ENCODE assay signal across 23 cellular contexts in genomic region chr10:124961248-124961570, GRCh38. TPM values are rescaled to one million over a fixed set of nuclear protein-coding genes. Genes with fewer than 3 reads are reported as not detected.
A peak's percentile ranks its signal among the peaks of the same experiment; 100 is the strongest.
DNase-seq lines count a peak whose midpoint lies in the region; ATAC-seq, FAIRE-seq and TF ChIP-seq lines count a peak whose summit lies in the region.
"Had no signal": no experiment of that assay in that cellular context is flagged by ENCODE, and none has a peak within 500 bp of the region (broad histone marks: within the 10 kb centered on the region; RNA-seq: fewer than 3 reads in every experiment).

No MANE protein-coding gene starts in this region.

- H2AFZ ChIP-seq in osteoblast (ENCODE audit: low read length), result no peak overlapping the region
- H2AFZ ChIP-seq: PC-9 had no signal

- ATAC-seq in left ventricle myocardium superior (no peak), GM18520 (IDR thresholded peaks at IDR 0.05; ENCODE audit: unreplicated experiment) (no peak)
- ATAC-seq: T-helper 17 cell had no signal

- TF ChIP-seq CTCF in CD14-positive monocyte (IDR thresholded peaks at IDR 0.05), result no peak
- TF ChIP-seq CTCF in brain microvascular endothelial cell (IDR thresholded peaks at IDR 0.05; ENCODE audit: low read depth, low read length, missing control alignments), result no peak
- no peak for TF ChIP-seq CTCF in osteoblast (IDR thresholded peaks at IDR 0.05; ENCODE audit: extremely low read depth, low read depth, low read length)

- H3K27me3 Mint-ChIP-seq in CD14-positive monocyte (ENCODE audit: low read depth in 3 of 3), result no peaks in the 10 kb centered on the region
- H3K27me3 Mint-ChIP-seq: activated CD4-positive, alpha-beta memory T cell treated with anti-CD3 and anti-CD28 coated beads, Interleukin-2, amount 10 ng/mL, durations not matched to agents 7 days and 5 days; IgD-negative memory B cell; T-helper 17 cell had no signal

- H3K27me3 ChIP-seq in brain microvascular endothelial cell (replicated peaks) (no peaks in the 10 kb centered on the region), osteoblast (ENCODE audit: insufficient read depth, low read length) (no peaks in the 10 kb centered on the region)
- H3K27me3 ChIP-seq: SJCRH30 had no signal

- peaks cover 39% of the 10 kb centered on the region for H3K4me1 Mint-ChIP-seq in CD14-positive monocyte

- FAIRE-seq in GM19239 (lab: Jason Lieb, UNC), result peak; percentile 71
- FAIRE-seq: bronchial epithelial cell, H54 had no signal

- no peak for DNase-seq in CD14-positive monocyte (ENCODE audit: low spot score)
- DNase-seq in GM19239 (ENCODE audit: insufficient read length, low spot score), result no peak
- DNase-seq in brain microvascular endothelial cell, result no peak
- DNase-seq in osteoblast (ENCODE audit: insufficient read length, low spot score, missing footprints), result no peak
- DNase-seq in left ventricle myocardium superior, result no peak
- no peak for DNase-seq in NCI-H2227 treated with DMSO at 0.1 percent for 48 hours (lab: John Stamatoyannopoulos, UW)
- DNase-seq: activated CD4-positive, alpha-beta memory T cell treated with anti-CD3 and anti-CD28 coated beads, Interleukin-2, amount 10 ng/mL, durations not matched to agents 7 days and 5 days; activated T-cell treated with anti-CD3 and anti-CD28 coated beads, Interleukin-2, amount 50 U/mL, for 48 hours; Caco-2; dermis blood vessel endothelial cell; midbrain; NCI-H1694; NCI-H82; PC-9; SJCRH30; T-helper 17 cell had no signal

- H3K36me3 ChIP-seq in brain microvascular endothelial cell (replicated peaks), result no peaks in the 10 kb centered on the region
- peaks cover 2% of the 10 kb centered on the region for H3K36me3 ChIP-seq in osteoblast (ENCODE audit: insufficient read depth, low read length)
- H3K36me3 ChIP-seq: thoracic aorta had no signal

- peak overlapping the region in 4 of 7 donors; percentile 35 to 69 (median 44) for H3K27ac Mint-ChIP-seq in CD14-positive monocyte
- H3K27ac Mint-ChIP-seq: activated CD4-positive, alpha-beta memory T cell treated with anti-CD3 and anti-CD28 coated beads, Interleukin-2, amount 10 ng/mL, durations not matched to agents 7 days and 5 days; T-helper 17 cell had no signal

- no peaks in the 10 kb centered on the region for H3K9me3 Mint-ChIP-seq in CD14-positive monocyte
- H3K9me3 Mint-ChIP-seq: activated CD4-positive, alpha-beta memory T cell treated with anti-CD3 and anti-CD28 coated beads, Interleukin-2, amount 10 ng/mL, durations not matched to agents 7 days and 5 days; IgD-negative memory B cell had no signal

- in situ Hi-C loops in brain microvascular endothelial cell (cut with HindIII; ENCODE audit: low pct_ligation_motif_present, low sequenced_read_pairs), result no loop called here

- no peak overlapping the region for H3K4me3 Mint-ChIP-seq in CD14-positive monocyte
- H3K4me3 Mint-ChIP-seq: activated CD4-positive, alpha-beta memory T cell treated with anti-CD3 and anti-CD28 coated beads, Interleukin-2, amount 10 ng/mL, durations not matched to agents 7 days and 5 days; IgD-negative memory B cell; T-helper 17 cell had no signal

- H3K4me3 ChIP-seq in brain microvascular endothelial cell (ENCODE audit: low read depth, low read length) (no peak overlapping the region), osteoblast (ENCODE audit: insufficient read depth, low read length) (no peak overlapping the region)
- H3K4me3 ChIP-seq: PC-9, SJCRH30, thoracic aorta had no signal

- intact Hi-C loops in CD14-positive monocyte (cut with micrococcal nuclease) (loop anchor here in 1 of 2 donors (5.0 kb wide), 1 partner anchor 44 kb away; no protein-coding TSS in a partner anchor), left ventricle myocardium superior (cut with micrococcal nuclease) (no loop called here)

- H4K20me1 ChIP-seq in osteoblast (ENCODE audit: insufficient read depth, low read length), result peaks cover 79% of the 10 kb centered on the region

- H3K4me1 ChIP-seq in osteoblast (ENCODE audit: insufficient read depth, low read length), result peaks cover 11% of the 10 kb centered on the region
- H3K4me1 ChIP-seq: Caco-2, SJCRH30 had no signal

- H3K79me2 ChIP-seq in osteoblast (ENCODE audit: insufficient read depth, low read length), result peaks cover 97% of the 10 kb centered on the region

- H3K4me2 ChIP-seq in osteoblast (ENCODE audit: insufficient read depth, low read length), result peak overlapping the region; percentile 34
- H3K4me2 ChIP-seq: PC-9 had no signal

- peaks cover 20% of the 10 kb centered on the region in 2 donors for H3K36me3 Mint-ChIP-seq in CD14-positive monocyte

- H3K9me3 ChIP-seq in osteoblast (ENCODE audit: low read depth, low read length), result no peaks in the 10 kb centered on the region
- H3K9me3 ChIP-seq: Caco-2, SJCRH30, thoracic aorta had no signal

- peak overlapping the region; percentile 15 for H3K27ac ChIP-seq in brain microvascular endothelial cell
- peak overlapping the region; percentile 62 for H3K27ac ChIP-seq in osteoblast (ENCODE audit: low read depth, low read length)
- H3K27ac ChIP-seq: HL-60, PC-9, SJCRH30, thoracic aorta, VCaP had no signal

RNA-seq across cellular contexts. Expression of gene ZRANB1, which starts 19.3 kb away (rescaled TPM):
- polyA plus RNA-seq in CD14-positive monocyte, result 1 to 10 TPM; 2.7 to 3.1 TPM
- total RNA-seq in osteoblast (34.7 and 35.9 TPM in 2 replicates), left ventricle myocardium superior (25.3 TPM)
